In genomic region chr12:111846016-111846415, GRCh38 we compare ENCODE assay signal across 20 cellular contexts. TPM values are rescaled to one million over a fixed set of nuclear protein-coding genes. Genes with fewer than 3 reads are reported as not detected.
DNase-seq lines count a peak whose midpoint lies in the region; ATAC-seq and TF ChIP-seq lines count a peak whose summit lies in the region.
"Had no signal": no experiment of that assay in that cellular context is flagged by ENCODE, and none has a peak within 500 bp of the region (broad histone marks: within the 10 kb centered on the region; RNA-seq: fewer than 3 reads in every experiment).

No MANE protein-coding gene starts in this region.

- peak overlapping the region; percentile 20 for H3K27ac Mint-ChIP-seq in activated CD8-positive, alpha-beta T cell treated with anti-CD3 and anti-CD28 coated beads, Interleukin-2, amount 10 ng/mL, durations not matched to agents 7 days and 5 days
- H3K27ac Mint-ChIP-seq: nephron progenitor cell had no signal

- 77 to 80% methylated on average over 2 of the region's 2 CpGs for WGBS in aorta, 2 donors

- H3K27ac ChIP-seq in aorta (ENCODE audit: low read depth in 1 of 2, low read length in 2 of 2), result no peak overlapping the region
- H3K27ac ChIP-seq: BLaER1, sigmoid colon had no signal

- H3K4me1 ChIP-seq in aorta (ENCODE audit: control insufficient read depth in 1 of 2, insufficient read depth in 2 of 2, low read length in 2 of 2), result no peaks in the 10 kb centered on the region

- POLR2A ChIA-PET in activated CD8-positive, alpha-beta T cell treated with anti-CD3 and anti-CD28 coated beads, Interleukin-2, amount 10 ng/mL, durations not matched to agents 7 days and 5 days (lab: Charles Lee), result interaction anchor here (0.7 to 1.0 kb wide), 2 partner anchors 23 to 284 kb away, joined by 3 to 4 read pairs; no protein-coding TSS in a partner anchor

- H3K36me3 Mint-ChIP-seq in activated CD8-positive, alpha-beta T cell treated with anti-CD3 and anti-CD28 coated beads, Interleukin-2, amount 10 ng/mL, durations not matched to agents 7 days and 5 days (ENCODE audit: low read depth), result peaks cover 46% of the 10 kb centered on the region

- no peaks in the 10 kb centered on the region for H3K36me3 ChIP-seq in aorta (ENCODE audit: control insufficient read depth in 1 of 2, insufficient read depth in 2 of 2, low read length in 1 of 2)

- no peak for TF ChIP-seq CTCF in fibroblast of the aortic adventitia (IDR thresholded peaks at IDR 0.05; ENCODE audit: insufficient read depth, low read length)

- no peaks in the 10 kb centered on the region for H3K27me3 ChIP-seq in aorta (ENCODE audit: control insufficient read depth in 1 of 2, insufficient read depth in 2 of 2, low read length in 1 of 2)
- H3K27me3 ChIP-seq: BLaER1, sigmoid colon had no signal

- no peaks in the 10 kb centered on the region for H3K9me3 Mint-ChIP-seq in activated CD8-positive, alpha-beta T cell treated with anti-CD3 and anti-CD28 coated beads, Interleukin-2, amount 10 ng/mL, durations not matched to agents 7 days and 5 days (ENCODE audit: insufficient read depth)

- DNase-seq in NCI-H1092 treated with DMSO at 0.1 percent for 48 hours (lab: John Stamatoyannopoulos, UW) (peak; percentile 15), NCI-H1092 (lab: John Stamatoyannopoulos, UW) (no peak), M059J (ENCODE audit: low read depth) (peak; percentile 3), fibroblast of the aortic adventitia (ENCODE audit: low read depth) (peak; percentile 4), aorta (no peak), sciatic nerve (ENCODE audit: low spot score) (no peak)
- no peak for DNase-seq in activated CD8-positive, alpha-beta T cell treated with anti-CD3 and anti-CD28 coated beads, Interleukin-2, amount 10 ng/mL, durations not matched to agents 7 days and 5 days
- DNase-seq: 8988T; activated gamma-delta T cell; amniotic stem cell; central memory CD4-positive, alpha-beta T cell; effector memory CD4-positive, alpha-beta T cell; NCI-H2029; nephron progenitor cell; posterior cingulate gyrus; sigmoid colon had no signal

- CTCF ChIA-PET in activated CD8-positive, alpha-beta T cell treated with anti-CD3 and anti-CD28 coated beads, Interleukin-2, amount 10 ng/mL, durations not matched to agents 7 days and 5 days (lab: Charles Lee), result interaction anchor here (1.2 kb wide), 1 partner anchor 33 kb away, joined by 4 read pairs; no protein-coding TSS in a partner anchor

- H3K4me1 Mint-ChIP-seq in activated CD8-positive, alpha-beta T cell treated with anti-CD3 and anti-CD28 coated beads, Interleukin-2, amount 10 ng/mL, durations not matched to agents 7 days and 5 days (ENCODE audit: low read depth), result peaks cover 31% of the 10 kb centered on the region

- no peak overlapping the region for H3K4me3 ChIP-seq in fibroblast of the aortic adventitia (ENCODE audit: low read depth, low read length)
- no peak overlapping the region for H3K4me3 ChIP-seq in aorta (ENCODE audit: low read length in 2 of 2)
- H3K4me3 ChIP-seq: BLaER1, GM12878, sigmoid colon had no signal

- no peak overlapping the region for H3K4me3 Mint-ChIP-seq in activated CD8-positive, alpha-beta T cell treated with anti-CD3 and anti-CD28 coated beads, Interleukin-2, amount 10 ng/mL, durations not matched to agents 7 days and 5 days

- H3K27me3 Mint-ChIP-seq in activated CD8-positive, alpha-beta T cell treated with anti-CD3 and anti-CD28 coated beads, Interleukin-2, amount 10 ng/mL, durations not matched to agents 7 days and 5 days (ENCODE audit: low read depth), result no peaks in the 10 kb centered on the region

- ATAC-seq in activated CD8-positive, alpha-beta T cell treated with anti-CD3 and anti-CD28 coated beads, Interleukin-2, amount 10 ng/mL, durations not matched to agents 7 days and 5 days, result no peak
- ATAC-seq in aorta (ENCODE audit: low FRiP score) (no peak), sciatic nerve (no peak), HG02571 (IDR thresholded peaks at IDR 0.05; ENCODE audit: unreplicated experiment) (no peak)
- ATAC-seq: GM12878, left lobe of liver had no signal

- no peaks in the 10 kb centered on the region for H3K9me3 ChIP-seq in aorta (ENCODE audit: control insufficient read depth, low read length)

- intact Hi-C loops in aorta (cut with DNase I) (no loop called here), sciatic nerve (cut with DNase I) (no loop called here)

RNA-seq across cellular contexts. Expression of gene MAPKAPK5, which starts 4.0 kb away (rescaled TPM):
- 24.0 and 38.8 TPM in 2 replicates for total RNA-seq in M059J (2014; rRNA removed; shearing (Covaris generic))
- total RNA-seq in activated CD8-positive, alpha-beta T cell treated with anti-CD3 and anti-CD28 coated beads, Interleukin-2, amount 10 ng/mL, durations not matched to agents 7 days and 5 days, result 10 to 100 TPM; 49.5 to 59.9 TPM
- total RNA-seq in fibroblast of the aortic adventitia (ENCODE audit: low replicate concordance), result 34.6 and 43.3 TPM in 2 replicates
- 10 to 100 TPM; 36.4 to 44.4 TPM for total RNA-seq in aorta
- polyA plus RNA-seq in aorta, result 10 to 100 TPM; 21.3 to 25.4 TPM
- total RNA-seq in sciatic nerve, result 50.5 TPM

Comparison
In these comparisons a context has a peak if more than half of its experiments do, and no peak if none do; other contexts are left out.
1. DNase-seq: peak in NCI-H1092 treated with DMSO at 0.1 percent for 48 hours (single experiment), M059J (single experiment) and fibroblast of the aortic adventitia (single experiment); none in NCI-H1092 (single experiment), activated CD8-positive, alpha-beta T cell treated with anti-CD3 and anti-CD28 coated beads, Interleukin-2, amount 10 ng/mL, durations not matched to agents 7 days and 5 days (single experiment), aorta (0 of 2) and sciatic nerve (single experiment).